ENCODE assay signal across 28 cellular contexts in the genomic region with DNA sequence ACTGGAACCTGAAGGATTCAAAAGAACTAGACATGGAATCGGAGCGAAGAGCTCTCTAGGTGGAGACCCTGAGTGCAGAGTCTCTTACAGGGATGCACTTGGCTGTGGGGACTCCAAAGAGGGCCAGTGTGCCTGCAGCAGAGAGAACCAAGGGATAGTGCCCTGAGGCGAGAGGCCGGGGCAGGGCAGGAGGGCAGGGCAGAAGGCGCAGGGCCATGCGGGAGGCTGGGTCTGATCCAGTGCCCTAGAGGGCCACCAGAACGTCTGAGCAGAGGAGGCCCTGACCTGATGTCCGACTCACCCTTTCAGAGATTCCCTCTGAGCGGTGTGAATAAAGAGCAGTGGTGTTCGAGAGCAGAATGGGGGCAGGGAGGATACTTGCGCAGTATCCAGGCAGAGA.
"Had no signal": no experiment of that assay in that cellular context is flagged by ENCODE, and none has a peak within 500 bp of the region (broad histone marks: within the 10 kb centered on the region; RNA-seq: fewer than 3 reads in every experiment).

No MANE protein-coding gene starts in this region.

- DNase-seq: activated B cell treated with CpG ODN at 0.5 μM for 24 hours; activated CD4-positive, alpha-beta T cell treated with anti-CD3 and anti-CD28 coated beads for 48 hours; activated CD4-positive, alpha-beta T cell treated with anti-CD3 and anti-CD28 coated beads, Interleukin-2, amount 50 U/mL, for 1 hour; activated CD4-positive, alpha-beta T cell treated with anti-CD3 and anti-CD28 coated beads, Interleukin-2, amount 50 U/mL, for 48 hours; activated CD8-positive, alpha-beta memory T cell treated with anti-CD3 and anti-CD28 coated beads for 24 hours; activated CD8-positive, alpha-beta T cell treated with anti-CD3 and anti-CD28 coated beads for 36 hours; activated effector memory CD4-positive, alpha-beta T cell treated with Interleukin-2 at 50 U/mL for 16 hours; activated gamma-delta T cell treated with Interleukin-2 at 50 U/mL for 16 hours; activated naive CD4-positive, alpha-beta T cell treated with anti-CD3 and anti-CD28 coated beads, Interleukin-2, amount 50 U/mL, for 16 hours; activated naive CD4-positive, alpha-beta T cell treated with Interleukin-2 at 50 U/mL for 16 hours; activated T-cell treated with anti-CD3 and anti-CD28 coated beads, Interleukin-2, amount 50 U/mL, for 4 hours; amygdala; body of pancreas; caudate nucleus; cortex of kidney; dermis blood vessel endothelial cell; effector CD4-positive, alpha-beta T cell; effector memory CD8-positive, alpha-beta T cell; erythroblast; foreskin keratinocyte; gastrocnemius medialis; T1000; WERI-Rb-1 had no signal

- H3K36me3 ChIP-seq: gastrocnemius medialis, WERI-Rb-1 had no signal

- FAIRE-seq: colon had no signal

- H3K9me3 Mint-ChIP-seq: effector memory CD8-positive, alpha-beta T cell had no signal

- H3K27me3 ChIP-seq: body of pancreas, esophagus muscularis mucosa, foreskin keratinocyte had no signal

- H3K27ac ChIP-seq: body of pancreas, esophagus muscularis mucosa, foreskin keratinocyte, gastrocnemius medialis, WERI-Rb-1 had no signal

- H3K9me3 ChIP-seq: body of pancreas had no signal

- H3K4me1 Mint-ChIP-seq: activated B cell treated with CpG ODN at 0.5 μM for 24 hours; activated T-helper 17 cell treated with anti-CD3 and anti-CD28 coated beads, Interleukin-2, amount 50 U/mL, for 72 hours had no signal

- H3K4me3 Mint-ChIP-seq: activated B cell treated with CpG ODN at 0.5 μM for 24 hours; activated CD8-positive, alpha-beta T cell treated with anti-CD3 and anti-CD28 coated beads for 36 hours; activated naive CD8-positive, alpha-beta T cell; activated T-cell treated with anti-CD3 and anti-CD28 coated beads, Interleukin-2, amount 50 U/mL, for 4 hours; activated T-helper 17 cell treated with anti-CD3 and anti-CD28 coated beads, Interleukin-2, amount 50 U/mL, for 72 hours; effector memory CD8-positive, alpha-beta T cell; T-helper 2 cell treated with Interferon-gamma antibody and Interleukin-4, amounts not matched to agents 5 μg/mL and 100 μg/mL, for 36 hours had no signal

- H3K4me1 ChIP-seq: body of pancreas, esophagus muscularis mucosa, foreskin keratinocyte, gastrocnemius medialis had no signal

- H3K4me3 ChIP-seq: body of pancreas, esophagus muscularis mucosa, gastrocnemius medialis had no signal

- H3K36me3 Mint-ChIP-seq: activated naive CD8-positive, alpha-beta T cell had no signal

- H3K27ac Mint-ChIP-seq: activated B cell treated with CpG ODN at 0.5 μM for 24 hours; activated CD8-positive, alpha-beta T cell treated with anti-CD3 and anti-CD28 coated beads for 36 hours; activated naive CD8-positive, alpha-beta T cell; activated T-helper 17 cell treated with anti-CD3 and anti-CD28 coated beads, Interleukin-2, amount 50 U/mL, for 72 hours; effector memory CD8-positive, alpha-beta T cell; T-helper 2 cell treated with Interferon-gamma antibody and Interleukin-4, amounts not matched to agents 5 μg/mL and 100 μg/mL, for 36 hours had no signal
